ENCODE assay signal across 8 cellular contexts in genomic region chr15:74616020-74616939, GRCh38. TPM values are rescaled to one million over a fixed set of nuclear protein-coding genes. Genes with fewer than 3 reads are reported as not detected.
DNase-seq lines count a peak whose midpoint lies in the region; ATAC-seq and TF ChIP-seq lines count a peak whose summit lies in the region.

No MANE protein-coding gene starts in this region.

- peaks cover 26% of the 10 kb centered on the region for H3K36me3 ChIP-seq in RWPE2 (ENCODE audit: low read depth)
- H3K36me3 ChIP-seq in cardiac muscle cell = peaks cover 18% of the 10 kb centered on the region
- peaks cover 25% of the 10 kb centered on the region for H3K36me3 ChIP-seq in upper lobe of right lung

- peak overlapping the region; percentile 91 for H3K4me3 Mint-ChIP-seq in activated naive CD8-positive, alpha-beta T cell

- H3K9me3 ChIP-seq in RWPE2 (ENCODE audit: severe bottlenecking) (no peaks in the 10 kb centered on the region), cardiac muscle cell (ENCODE audit: low read depth) (no peaks in the 10 kb centered on the region), upper lobe of right lung (no peaks in the 10 kb centered on the region)

- H3K36me3 Mint-ChIP-seq in activated naive CD8-positive, alpha-beta T cell = no peaks in the 10 kb centered on the region

- peak overlapping the region; percentile 73 for H3K27ac ChIP-seq in RWPE2 (ENCODE audit: poor library complexity, severe bottlenecking)
- peak overlapping the region; percentile 97 for H3K27ac ChIP-seq in cardiac muscle cell
- H3K27ac ChIP-seq in upper lobe of right lung = peak overlapping the region; percentile 98

- intact Hi-C loops in upper lobe of right lung (cut with DNase I) = no loop called here

- DNase-seq in DMS 273 treated with DMSO at 0.1 percent for 48 hours (lab: John Stamatoyannopoulos, UW) = peak; percentile 8
- DNase-seq in RWPE2 (ENCODE audit: low spot score) = no peak
- peak; percentile 70 to 73 for DNase-seq in cardiac muscle cell (ENCODE audit: low read depth in 1 of 2, low spot score in 1 of 2)
- DNase-seq in pons (ENCODE audit: low spot score) = peak; percentile 42
- peak; percentile 90 for DNase-seq in upper lobe of right lung

- H3K9me3 Mint-ChIP-seq in activated naive CD8-positive, alpha-beta T cell (ENCODE audit: low read depth) = no peaks in the 10 kb centered on the region

- TF ChIP-seq CTCF in RWPE2 (IDR thresholded peaks at IDR 0.05; ENCODE audit: poor library complexity, severe bottlenecking) = no peak
- no peak for TF ChIP-seq CTCF in cardiac muscle cell (IDR thresholded peaks at IDR 0.05; ENCODE audit: low read depth, low read length)
- TF ChIP-seq CTCF in upper lobe of right lung (IDR thresholded peaks at IDR 0.05) = no peak

- H3K27ac Mint-ChIP-seq in activated naive CD8-positive, alpha-beta T cell = peak overlapping the region; percentile 89

- H3K4me1 ChIP-seq in RWPE2 (ENCODE audit: insufficient read depth, poor library complexity, severe bottlenecking) = peaks cover 8% of the 10 kb centered on the region
- H3K4me1 ChIP-seq in cardiac muscle cell (ENCODE audit: low read depth) = peaks cover 11% of the 10 kb centered on the region
- H3K4me1 ChIP-seq in upper lobe of right lung = peaks cover 37% of the 10 kb centered on the region

- H3K27me3 Mint-ChIP-seq in activated naive CD8-positive, alpha-beta T cell = no peaks in the 10 kb centered on the region

- peaks cover 41% of the 10 kb centered on the region for H3K4me1 Mint-ChIP-seq in activated naive CD8-positive, alpha-beta T cell (ENCODE audit: low read depth)

- H3K4me3 ChIP-seq in RWPE2 (ENCODE audit: severe bottlenecking) (peak overlapping the region; percentile 70), cardiac muscle cell (peak overlapping the region; percentile 94), upper lobe of right lung (peak overlapping the region; percentile 99)

- ATAC-seq in HG02852 (IDR thresholded peaks at IDR 0.05; ENCODE audit: unreplicated experiment) = peak; percentile 10
- peak; percentile 0; the same call in 1 of the 3 replicates for ATAC-seq in RWPE2 (ENCODE audit: low read depth)
- ATAC-seq in upper lobe of right lung = peak; percentile 3
- no peak for ATAC-seq in GM21526 (IDR thresholded peaks at IDR 0.05; ENCODE audit: low FRiP score, unreplicated experiment)

- H3K27me3 ChIP-seq in RWPE2 (ENCODE audit: insufficient read depth, poor library complexity, severe bottlenecking) = no peaks in the 10 kb centered on the region
- H3K27me3 ChIP-seq in cardiac muscle cell = no peaks in the 10 kb centered on the region
- no peaks in the 10 kb centered on the region for H3K27me3 ChIP-seq in upper lobe of right lung

RNA-seq across cellular contexts. Expression of gene CLK3, which starts 0.6 kb away (rescaled TPM):
- total RNA-seq in cardiac muscle cell (193 and 319 TPM in 2 replicates), upper lobe of right lung (72.9 TPM)
- 100 and 125 TPM in 2 replicates for polyA plus RNA-seq in cardiac muscle cell
